In genomic region chr4:81084029-81084428, GRCh38 we compare ENCODE assay signal across 16 cellular contexts. TPM values are rescaled to one million over a fixed set of nuclear protein-coding genes. Genes with fewer than 3 reads are reported as not detected.
DNase-seq lines count a peak whose midpoint lies in the region; ATAC-seq and TF ChIP-seq lines count a peak whose summit lies in the region.
"Had no signal": no experiment of that assay in that cellular context is flagged by ENCODE, and none has a peak within 500 bp of the region (broad histone marks: within the 10 kb centered on the region; RNA-seq: fewer than 3 reads in every experiment).

No MANE protein-coding gene starts in this region.

- CTCF ChIA-PET in AG04449 (lab: Yijun Ruan, JAX) (interaction anchor here (1.1 to 2.0 kb wide), 3 partner anchors 13 to 268 kb away, joined by 4 to 9 read pairs (median 7); no protein-coding TSS in a partner anchor), PC-9 (lab: Charles Lee) (no interaction called here)

- no peak overlapping the region for H3K4me3 Mint-ChIP-seq in activated T-helper 17 cell treated with anti-CD3 and anti-CD28 coated beads, Interleukin-2, amount 50 U/mL, for 72 hours
- H3K4me3 Mint-ChIP-seq: nephron progenitor cell; stimulated activated naive CD8-positive, alpha-beta T cell treated with anti-CD3 and anti-CD28 coated beads, Interleukin-15, Interleukin-2, amounts not matched to agents 100 ng/mL and 50 ng/mL, for 24 hours had no signal

- H3K27ac Mint-ChIP-seq in activated T-helper 17 cell treated with anti-CD3 and anti-CD28 coated beads, Interleukin-2, amount 50 U/mL, for 72 hours = no peak overlapping the region
- H3K27ac Mint-ChIP-seq: nephron progenitor cell; stimulated activated naive CD8-positive, alpha-beta T cell treated with anti-CD3 and anti-CD28 coated beads, Interleukin-15, Interleukin-2, amounts not matched to agents 100 ng/mL and 50 ng/mL, for 24 hours had no signal

- no peak overlapping the region for H3K4me3 ChIP-seq in AG04449 (ENCODE audit: low read depth, low read length)
- H3K4me3 ChIP-seq in GM06990 (replicated peaks; ENCODE audit: low read depth, low read length) = no peak overlapping the region
- H3K4me3 ChIP-seq in PC-9 = no peak overlapping the region
- H3K4me3 ChIP-seq in vagina = no peak overlapping the region
- H3K4me3 ChIP-seq: adrenal gland had no signal

- no peak for TF ChIP-seq POLR2A in vagina (IDR thresholded peaks at IDR 0.05)

- H3K36me3 ChIP-seq in GM06990 (ENCODE audit: control insufficient read depth, insufficient read depth, low read length) (no peaks in the 10 kb centered on the region), PC-9 (ENCODE audit: low read depth) (no peaks in the 10 kb centered on the region), vagina (no peaks in the 10 kb centered on the region)
- H3K36me3 ChIP-seq: adrenal gland had no signal

- H3K27me3 Mint-ChIP-seq in activated T-helper 17 cell treated with anti-CD3 and anti-CD28 coated beads, Interleukin-2, amount 50 U/mL, for 72 hours = peaks cover 4% of the 10 kb centered on the region

- no peaks in the 10 kb centered on the region for H3K9me3 Mint-ChIP-seq in activated T-helper 17 cell treated with anti-CD3 and anti-CD28 coated beads, Interleukin-2, amount 50 U/mL, for 72 hours

- DNase-seq in AG04449 (ENCODE audit: low read depth, low spot score) (no peak), GM06990 (ENCODE audit: extremely low read depth, insufficient read length) (no peak), PC-9 (no peak), fibroblast of peridontal ligament (ENCODE audit: extremely low read depth) (peak; percentile 57), vagina (ENCODE audit: extremely low spot score in 2 of 2) (no peak), UCSD-AML1 (lab: John Stamatoyannopoulos, UW; ENCODE audit: unreplicated experiment) (no peak)
- no peak for DNase-seq in activated CD4-positive, alpha-beta T cell treated with anti-CD3 and anti-CD28 coated beads, Interleukin-2, amount 50 U/mL, for 48 hours
- DNase-seq: activated CD8-positive, alpha-beta memory T cell treated with anti-CD3 and anti-CD28 coated beads, Interleukin-2, amount 50 U/mL, for 4 hours; adrenal gland; C1 segment of cervical spinal cord; H7; NCI-H748 treated with DMSO at 0.1 percent for 48 hours had no signal

- H3K4me1 Mint-ChIP-seq in activated T-helper 17 cell treated with anti-CD3 and anti-CD28 coated beads, Interleukin-2, amount 50 U/mL, for 72 hours = no peaks in the 10 kb centered on the region

- no peaks in the 10 kb centered on the region for H4K20me1 ChIP-seq in PC-9 (ENCODE audit: insufficient read depth)

- no peaks in the 10 kb centered on the region for H3K36me3 Mint-ChIP-seq in activated T-helper 17 cell treated with anti-CD3 and anti-CD28 coated beads, Interleukin-2, amount 50 U/mL, for 72 hours (ENCODE audit: low read depth)

- H3K9me2 ChIP-seq in PC-9 (ENCODE audit: insufficient read depth) = no peaks in the 10 kb centered on the region

- no peak overlapping the region for H3K27ac ChIP-seq in PC-9
- H3K27ac ChIP-seq in vagina = no peak overlapping the region
- H3K27ac ChIP-seq: adrenal gland had no signal

- H3K27me3 ChIP-seq in GM06990 (replicated peaks; ENCODE audit: control insufficient read depth, insufficient read depth, low read length) = no peaks in the 10 kb centered on the region
- no peaks in the 10 kb centered on the region for H3K27me3 ChIP-seq in PC-9 (ENCODE audit: insufficient read depth, low read depth)
- no peaks in the 10 kb centered on the region for H3K27me3 ChIP-seq in vagina
- H3K27me3 ChIP-seq: adrenal gland had no signal

- H3K9me3 ChIP-seq in PC-9 (ENCODE audit: insufficient read depth, low read depth) (no peaks in the 10 kb centered on the region), vagina (no peaks in the 10 kb centered on the region)
- H3K9me3 ChIP-seq: adrenal gland had no signal

- BruUV-seq in PC-9 (replicated peaks; lab: Mats Ljungman, UMichigan) = no TSS peak

- peak; percentile 6 for TF ChIP-seq CTCF in AG04449 (IDR thresholded peaks at IDR 0.05; ENCODE audit: insufficient read depth, low read length, missing control alignments)
- TF ChIP-seq CTCF in GM06990 (IDR thresholded peaks at IDR 0.05; ENCODE audit: insufficient read depth, low read length, poor library complexity, severe bottlenecking) = peak; percentile 14
- TF ChIP-seq CTCF in PC-9 (conservative IDR thresholded peaks at IDR 0.05) = 0 out of 2 replicates have a peak, but pooled peaks have one; percentile 19
- no peak for TF ChIP-seq CTCF in vagina (IDR thresholded peaks at IDR 0.05)

- no peak overlapping the region for H3K4me2 ChIP-seq in PC-9

- no peaks in the 10 kb centered on the region for H3F3A ChIP-seq in PC-9 (ENCODE audit: insufficient read depth, low read depth)

- POLR2A ChIA-PET in AG04449 (lab: Yijun Ruan, JAX) = no interaction called here
- POLR2A ChIA-PET in PC-9 (lab: Charles Lee; ENCODE audit: unreplicated experiment) = interaction anchor here (0.7 kb wide), 1 partner anchor 174 kb away, joined by 4 read pairs; no protein-coding TSS in a partner anchor

- no peak for ATAC-seq in activated T-helper 17 cell treated with anti-CD3 and anti-CD28 coated beads, Interleukin-2, amount 50 U/mL, for 72 hours (replicated peaks)

- no peaks in the 10 kb centered on the region for H3K79me2 ChIP-seq in PC-9 (ENCODE audit: low read depth)

- no peak overlapping the region for H2AFZ ChIP-seq in PC-9

- intact Hi-C loops in PC-9 (cut with micrococcal nuclease; ENCODE audit: unreplicated experiment) = no loop called here
- intact Hi-C loops in vagina (cut with DNase I) = no loop called here

- H3K4me1 ChIP-seq in PC-9 (replicated peaks; ENCODE audit: insufficient read depth) (no peaks in the 10 kb centered on the region), vagina (no peaks in the 10 kb centered on the region)
- H3K4me1 ChIP-seq: adrenal gland had no signal

RNA-seq across cellular contexts. Expression of gene BMP3, which starts 53.5 kb away (rescaled TPM):
- total RNA-seq in PC-9 (2021) (0.41 and 0.50 TPM in 2 replicates), vagina (0.25 TPM)
- total RNA-seq in activated T-helper 17 cell treated with anti-CD3 and anti-CD28 coated beads, Interleukin-2, amount 50 U/mL, for 72 hours = under 1 TPM in 1 of 2 donors, not detected in 1; 0.05 TPM
- total RNA-seq: T-helper 1 cell treated with Interleukin-12 subunit alpha and Interleukin-12 subunit beta and Interleukin-4 antibody, amounts not matched to agents 30 ng/mL and 1 ng/mL, for 36 hours had no signal

Comparison
In these comparisons a context has a peak if more than half of its experiments do, and no peak if none do; other contexts are left out.
1. CTCF ChIP-seq: peak in AG04449 (single experiment), GM06990 (single experiment) and PC-9 (single experiment); none in vagina (0 of 3).